30 cellular contexts compared by ENCODE assay signal in genomic region chr2:167237478-167237877, GRCh38. TPM values are rescaled to one million over a fixed set of nuclear protein-coding genes. Genes with fewer than 3 reads are reported as not detected.
"Had no signal": no experiment of that assay in that cellular context is flagged by ENCODE, and none has a peak within 500 bp of the region (broad histone marks: within the 10 kb centered on the region; RNA-seq: fewer than 3 reads in every experiment).

No MANE protein-coding gene starts in this region.

- H3K27ac ChIP-seq: adrenal gland, body of pancreas, breast epithelium, Peyer's patch, SJSA1 had no signal

- H3K36me3 ChIP-seq: adrenal gland, breast epithelium, MG63, Peyer's patch, SJSA1 had no signal

- ATAC-seq: activated CD4-positive, alpha-beta T cell treated with anti-CD3 and anti-CD28 coated beads for 36 hours; activated CD4-positive, CD25-positive, alpha-beta regulatory T cell treated with anti-CD3 and anti-CD28 coated beads, Interleukin-2, amount 50 U/mL, for 24 hours; activated CD8-positive, alpha-beta T cell treated with anti-CD3 and anti-CD28 coated beads, Interleukin-2, amount 10 ng/mL, durations not matched to agents 7 days and 5 days; activated naive CD4-positive, alpha-beta T cell treated with anti-CD3 and anti-CD28 coated beads, Interleukin-2, amount 50 U/mL, for 72 hours; activated T-cell treated with anti-CD3 and anti-CD28 coated beads, Interleukin-2, amount 50 U/mL, for 4 hours; body of pancreas had no signal

- H3K4me3 ChIP-seq: adrenal gland, body of pancreas, breast epithelium, MG63, Peyer's patch, SJSA1 had no signal

- H3K9ac ChIP-seq: SK-N-SH had no signal

- H3K27me3 ChIP-seq: adrenal gland, body of pancreas, breast epithelium, MG63, Peyer's patch, SJSA1 had no signal

- H3K4me2 ChIP-seq: SK-N-SH had no signal

- DNase-seq: activated CD4-positive, alpha-beta T cell treated with anti-CD3 and anti-CD28 coated beads for 36 hours; activated CD4-positive, alpha-beta T cell treated with anti-CD3 and anti-CD28 coated beads, Interleukin-2, amount 10 ng/mL, durations not matched to agents 7 days and 5 days; activated CD4-positive, alpha-beta T cell treated with anti-CD3 and anti-CD28 coated beads, Interleukin-2, amount 50 U/mL, for 48 hours; activated CD8-positive, alpha-beta T cell treated with anti-CD3 and anti-CD28 coated beads, Interleukin-2, amount 10 ng/mL, durations not matched to agents 7 days and 5 days; activated gamma-delta T cell treated with Interleukin-2 at 50 U/mL for 16 hours; activated naive CD4-positive, alpha-beta T cell treated with anti-CD3 and anti-CD28 coated beads for 36 hours; activated T-cell treated with anti-CD3 and anti-CD28 coated beads, Interleukin-2, amount 50 U/mL, for 4 hours; adrenal gland; body of pancreas; Kasumi-1; KG1; MG63; NCI-H1048; NCI-H1105 treated with DMSO at 0.1 percent for 48 hours; NCI-H1436; NCI-H1694 treated with DMSO at 0.1 percent for 48 hours; NCI-H2029; NCI-H345; NCI-H524 treated with DMSO at 0.1 percent for 48 hours; Peyer's patch; RPMI8226; SHP77 treated with DMSO at 0.1 percent for 48 hours; SK-N-SH had no signal

- H3K9me3 ChIP-seq: adrenal gland, body of pancreas, breast epithelium, MG63, Peyer's patch, SJSA1, SK-N-SH had no signal

- H3K4me1 ChIP-seq: adrenal gland, body of pancreas, breast epithelium, Peyer's patch, SJSA1 had no signal

- FAIRE-seq: astrocyte, TTC549 had no signal

RNA-seq across cellular contexts. Expression of gene B3GALT1, which starts 55.3 kb away (rescaled TPM):
- total RNA-seq: activated CD4-positive, alpha-beta T cell treated with anti-CD3 and anti-CD28 coated beads, Interleukin-2, amount 10 ng/mL, durations not matched to agents 7 days and 5 days; activated CD8-positive, alpha-beta T cell treated with anti-CD3 and anti-CD28 coated beads, Interleukin-2, amount 10 ng/mL, durations not matched to agents 7 days and 5 days; activated naive CD4-positive, alpha-beta T cell treated with anti-CD3 and anti-CD28 coated beads for 36 hours; activated T-helper 1 cell treated with anti-CD3 and anti-CD28 coated beads, Interleukin-12 subunit alpha, Interleukin-12 subunit beta, Interleukin-2, Interleukin-4 antibody, amounts not matched to agents 30 ng/mL and 10 ng/mL and 1 ng/mL, durations not matched to agents 14 hours and 24 hours and 36 hours; SJSA1 had no signal
